Comparison of ENCODE assay signal across 8 cellular contexts in genomic region chr2:224038830-224039079, GRCh38. TPM values are rescaled to one million over a fixed set of nuclear protein-coding genes. Genes with fewer than 3 reads are reported as not detected.
DNase-seq lines count a peak whose midpoint lies in the region; ATAC-seq and TF ChIP-seq lines count a peak whose summit lies in the region.

No MANE protein-coding gene starts in this region.

- no peak for TF ChIP-seq POLR2A in adrenal gland (IDR thresholded peaks at IDR 0.05)

- peak; percentile 32 for ATAC-seq in GM18498 (IDR thresholded peaks at IDR 0.05; ENCODE audit: unreplicated experiment)
- ATAC-seq in HG02852 (IDR thresholded peaks at IDR 0.05; ENCODE audit: unreplicated experiment): peak; percentile 33
- peak; percentile 7 for ATAC-seq in lung (ENCODE audit: insufficient read depth, low FRiP score)

- H3K27ac ChIP-seq in adrenal gland (peak overlapping the region in 1 of 5 donors; percentile 49), lung (ENCODE audit: low read depth in 1 of 2, low read length in 1 of 2) (no peak overlapping the region)

- H3K27me3 ChIP-seq in adrenal gland (peaks cover 24% of the 10 kb centered on the region), lung (ENCODE audit: control insufficient read depth, insufficient read depth) (peaks cover 5% of the 10 kb centered on the region)

- no peak for DNase-seq in adrenal gland
- DNase-seq in lung (ENCODE audit: low spot score): no peak
- no peak for DNase-seq in 8988T
- no peak for DNase-seq in SIG-M5 (lab: John Stamatoyannopoulos, UW)
- no peak for DNase-seq in cerebellum (ENCODE audit: low spot score)
- no peak for DNase-seq in A172 (ENCODE audit: low spot score)

- intact Hi-C loops in adrenal gland (cut with DNase I): no loop called here

- 0 to 1% (median 0%) methylated on average over 9 to 35 of the region's 35 CpGs; no CpG with 5 or more reads in 1 of the 4 donors for WGBS in adrenal gland, 4 donors
- WGBS in lung, 2 donors: 0% methylated on average over 18 to 35 of the region's 35 CpGs

- H3K36me3 ChIP-seq in adrenal gland (replicated peaks in 1 of 2) (no peaks in the 10 kb centered on the region), lung (ENCODE audit: control insufficient read depth in 2 of 2, insufficient read depth in 2 of 2, low read length in 2 of 2) (no peaks in the 10 kb centered on the region)

- TF ChIP-seq CTCF in adrenal gland (IDR thresholded peaks at IDR 0.05) (no peak), lung (IDR thresholded peaks at IDR 0.05; ENCODE audit: control extremely low read depth, extremely low read depth) (no peak)

- no peaks in the 10 kb centered on the region for H3K9me3 ChIP-seq in adrenal gland (replicated peaks in 1 of 3)
- H3K9me3 ChIP-seq in lung (ENCODE audit: control insufficient read depth in 2 of 2, insufficient read depth in 1 of 2, low read length in 1 of 2): peaks cover 0 to 2% of the 10 kb centered on the region in 2 donors

- H3K4me1 ChIP-seq in adrenal gland (replicated peaks in 1 of 2): peaks cover 0 to 9% of the 10 kb centered on the region in 2 donors
- peaks cover 0 to 11% of the 10 kb centered on the region in 2 donors for H3K4me1 ChIP-seq in lung (ENCODE audit: control insufficient read depth in 2 of 2, insufficient read depth in 2 of 2, low read length in 2 of 2)

- peak overlapping the region in 3 of 4 donors; percentile 7 to 71 (median 60) for H3K4me3 ChIP-seq in adrenal gland
- peak overlapping the region; percentile 41 for H3K4me3 ChIP-seq in lung

RNA-seq across cellular contexts. Expression of gene SERPINE2, which starts 0.3 kb away (rescaled TPM):
- total RNA-seq in adrenal gland (10 to 100 TPM in 5 of 8 donors, 1 to 10 TPM in 3; 6.2 to 30.8 (median 14.5) TPM), lung (10 to 100 TPM; 16.2 to 61.4 TPM), cerebellum (42.3 TPM)
- polyA plus RNA-seq in adrenal gland (10 to 100 TPM; 13.2 to 23.9 (median 17.0) TPM), lung (1 to 10 TPM; 4.2 to 7.1 TPM)
- 266 and 429 TPM in 2 replicates for total RNA-seq in A172 (2014; rRNA removed; shearing (Covaris generic))
